ENCODE assay signal across 18 cellular contexts in the genomic region with DNA sequence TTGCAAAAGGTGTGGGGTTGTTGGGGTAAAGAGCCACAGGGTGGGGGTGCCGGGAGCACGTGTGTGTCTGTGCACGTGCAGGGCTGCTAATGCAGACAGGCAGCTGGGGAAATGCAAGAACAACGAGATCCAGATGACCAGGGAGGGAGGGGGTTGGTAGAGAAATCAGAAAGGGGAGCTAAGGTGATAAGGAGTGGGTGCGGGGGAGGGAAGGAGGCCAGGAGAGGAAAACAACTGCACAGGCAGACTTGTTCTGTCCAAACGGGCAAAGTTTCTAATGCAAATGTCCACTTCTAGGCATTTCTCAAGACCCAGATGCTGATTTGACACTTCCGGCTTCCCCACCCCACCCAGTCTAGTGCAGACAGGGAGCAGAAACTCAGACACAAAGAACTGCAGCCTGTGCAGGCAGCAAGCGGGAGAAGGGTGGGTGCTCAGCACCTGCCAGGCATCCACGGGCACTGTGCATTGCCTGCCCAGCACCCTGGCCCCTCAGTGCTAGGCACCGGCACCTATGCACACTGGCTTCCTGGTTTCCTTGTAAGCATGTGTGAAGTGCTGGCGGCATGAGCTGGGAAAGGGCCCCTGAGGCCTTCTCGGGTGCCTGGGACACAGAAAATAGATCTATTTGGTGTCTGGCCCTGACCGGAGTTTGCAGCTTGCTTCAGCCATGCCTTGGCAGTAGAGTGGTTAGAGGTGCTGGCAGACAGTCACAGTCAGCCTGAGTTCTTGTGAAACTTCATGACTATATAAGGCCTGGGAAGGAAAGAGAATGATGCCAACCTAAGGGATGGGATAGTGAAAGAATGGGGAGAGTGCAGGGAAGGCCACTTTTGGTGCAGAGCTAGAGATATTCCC.
DNase-seq lines count a peak whose midpoint lies in the region; ATAC-seq and TF ChIP-seq lines count a peak whose summit lies in the region.
"Had no signal": no experiment of that assay in that cellular context is flagged by ENCODE, and none has a peak within 500 bp of the region (broad histone marks: within the 10 kb centered on the region; RNA-seq: fewer than 3 reads in every experiment).

No MANE protein-coding gene starts in this region.

- no peak for TF ChIP-seq CTCF in cardiac fibroblast (IDR thresholded peaks at IDR 0.05; ENCODE audit: low read depth, low read length)
- TF ChIP-seq CTCF in left ventricle myocardium inferior (IDR thresholded peaks at IDR 0.05; ENCODE audit: borderline replicate concordance): no peak
- no peak for TF ChIP-seq CTCF in spleen (IDR thresholded peaks at IDR 0.05 in 8 of 11, conservative IDR thresholded peaks at IDR 0.05 in 3 of 11)

- no peak for TF ChIP-seq POLR2A in spleen (IDR thresholded peaks at IDR 0.05)

- intact Hi-C loops in left ventricle myocardium inferior (cut with micrococcal nuclease) (no loop called here), sciatic nerve (cut with DNase I) (no loop called here), spleen (cut with DNase I; ENCODE audit: low total_unique reads) (no loop called here)

- no peak overlapping the region for H3K4me3 ChIP-seq in cardiac fibroblast (replicated peaks in 1 of 2; ENCODE audit: low read depth in 2 of 2, low read length in 2 of 2)
- H3K4me3 ChIP-seq in left ventricle myocardium inferior: no peak overlapping the region
- no peak overlapping the region for H3K4me3 ChIP-seq in spleen
- H3K4me3 ChIP-seq: tibial nerve had no signal

- H3K36me3 ChIP-seq in left ventricle myocardium inferior (no peaks in the 10 kb centered on the region), spleen (no peaks in the 10 kb centered on the region)
- H3K36me3 ChIP-seq: tibial nerve had no signal

- H3K4me1 ChIP-seq in left ventricle myocardium inferior (peaks cover 23% of the 10 kb centered on the region), spleen (no peaks in the 10 kb centered on the region)

- H3K27ac ChIP-seq in left ventricle myocardium inferior (replicated peaks) (peak overlapping the region; percentile 47), spleen (no peak overlapping the region)
- H3K27ac ChIP-seq: HL-60 had no signal

- H3K9me3 ChIP-seq in left ventricle myocardium inferior (replicated peaks) (peaks cover 1% of the 10 kb centered on the region), spleen (no peaks in the 10 kb centered on the region)
- H3K9me3 ChIP-seq: tibial nerve had no signal

- ATAC-seq in GM18867 (IDR thresholded peaks at IDR 0.05; ENCODE audit: unreplicated experiment) (peak; percentile 43), sciatic nerve (peak; percentile 54), HG02623 (IDR thresholded peaks at IDR 0.05; ENCODE audit: unreplicated experiment) (no peak)

- WGBS in spleen, 5 donors: 74 to 91% (median 82%) methylated on average over 12 to 13 of the region's 13 CpGs

- DNase-seq in cardiac fibroblast (ENCODE audit: low read depth in 2 of 2): peak; percentile 24 to 71
- DNase-seq in left ventricle myocardium inferior: peak; percentile 21
- no peak for DNase-seq in sciatic nerve (ENCODE audit: low spot score)
- DNase-seq in spleen: no peak
- no peak for DNase-seq in activated naive CD4-positive, alpha-beta T cell treated with anti-CD3 and anti-CD28 coated beads, Interleukin-2, amount 50 U/mL, for 16 hours
- DNase-seq in activated CD8-positive, alpha-beta memory T cell treated with anti-CD3 and anti-CD28 coated beads, Interleukin-2, amount 50 U/mL, for 48 hours: no peak
- DNase-seq: activated CD4-positive, alpha-beta T cell treated with anti-CD3 and anti-CD28 coated beads, Interleukin-2, amount 50 U/mL, for 4 hours; activated effector memory CD4-positive, alpha-beta T cell treated with anti-CD3 and anti-CD28 coated beads, Interleukin-2, amount 50 U/mL, for 16 hours; Calu3; H9; natural killer cell; NCI-H187; small intestine; T-helper 2 cell had no signal

- H3K27me3 ChIP-seq in left ventricle myocardium inferior (ENCODE audit: low read depth) (no peaks in the 10 kb centered on the region), spleen (replicated peaks in 1 of 7) (no peaks in the 10 kb centered on the region)
- H3K27me3 ChIP-seq: tibial nerve had no signal

Comparison
In these comparisons a context has a peak if more than half of its experiments do, and no peak if none do; other contexts are left out.
1. DNase-seq: peak in cardiac fibroblast (2 of 2) and left ventricle myocardium inferior (single experiment); none in sciatic nerve (single experiment), spleen (single experiment), activated naive CD4-positive, alpha-beta T cell treated with anti-CD3 and anti-CD28 coated beads, Interleukin-2, amount 50 U/mL, for 16 hours (single experiment) and activated CD8-positive, alpha-beta memory T cell treated with anti-CD3 and anti-CD28 coated beads, Interleukin-2, amount 50 U/mL, for 48 hours (single experiment).